In genomic region chr18:40365526-40365925, GRCh38 we compare ENCODE assay signal across 20 cellular contexts.
"Had no signal": no experiment of that assay in that cellular context is flagged by ENCODE, and none has a peak within 500 bp of the region (broad histone marks: within the 10 kb centered on the region; RNA-seq: fewer than 3 reads in every experiment).

No MANE protein-coding gene starts in this region.

- H3K9me3 Mint-ChIP-seq: activated naive CD8-positive, alpha-beta T cell treated with anti-CD3 and anti-CD28 coated beads for 36 hours had no signal

- H3K36me3 Mint-ChIP-seq: activated CD4-positive, alpha-beta memory T cell treated with anti-CD3 and anti-CD28 coated beads for 36 hours; activated CD8-positive, alpha-beta memory T cell treated with anti-CD3 and anti-CD28 coated beads, Interleukin-2, amount 10 ng/mL, durations not matched to agents 7 days and 5 days; activated naive CD8-positive, alpha-beta T cell treated with anti-CD3 and anti-CD28 coated beads for 36 hours; memory B cell had no signal

- ATAC-seq: activated CD8-positive, alpha-beta memory T cell treated with anti-CD3 and anti-CD28 coated beads, Interleukin-2, amount 10 ng/mL, durations not matched to agents 7 days and 5 days; left ventricle myocardium superior; stimulated activated naive CD8-positive, alpha-beta T cell treated with anti-CD3 and anti-CD28 coated beads, Interleukin-15, Interleukin-2, amounts not matched to agents 100 U/mL and 50 U/mL, for 24 hours had no signal

- H3K4me3 ChIP-seq: colonic mucosa, tibial artery had no signal

- H3K27ac Mint-ChIP-seq: activated B cell treated with CpG ODN at 0.5 μM for 24 hours; activated CD4-positive, alpha-beta memory T cell treated with anti-CD3 and anti-CD28 coated beads for 36 hours; activated CD8-positive, alpha-beta memory T cell treated with anti-CD3 and anti-CD28 coated beads, Interleukin-2, amount 10 ng/mL, durations not matched to agents 7 days and 5 days; activated naive CD8-positive, alpha-beta T cell treated with anti-CD3 and anti-CD28 coated beads for 36 hours; immature natural killer cell; memory B cell had no signal

- H3K27me3 Mint-ChIP-seq: activated B cell treated with CpG ODN at 0.5 μM for 24 hours; activated CD4-positive, alpha-beta memory T cell treated with anti-CD3 and anti-CD28 coated beads for 36 hours; activated CD8-positive, alpha-beta memory T cell treated with anti-CD3 and anti-CD28 coated beads, Interleukin-2, amount 10 ng/mL, durations not matched to agents 7 days and 5 days; activated naive CD8-positive, alpha-beta T cell treated with anti-CD3 and anti-CD28 coated beads for 36 hours; memory B cell had no signal

- DNase-seq: activated B cell treated with CpG ODN at 0.5 μM for 24 hours; activated CD4-positive, alpha-beta memory T cell treated with anti-CD3 and anti-CD28 coated beads for 36 hours; activated CD4-positive, alpha-beta T cell treated with anti-CD3 and anti-CD28 coated beads for 4 hours; activated CD8-positive, alpha-beta memory T cell treated with anti-CD3 and anti-CD28 coated beads, Interleukin-2, amount 10 ng/mL, durations not matched to agents 7 days and 5 days; activated naive CD4-positive, alpha-beta T cell; activated naive CD8-positive, alpha-beta T cell treated with anti-CD3 and anti-CD28 coated beads for 36 hours; anterior cingulate cortex; brain microvascular endothelial cell; central memory CD4-positive, alpha-beta T cell; colonic mucosa; erythroblast; immature natural killer cell; left ventricle myocardium superior; occipital lobe; posterior cingulate gyrus; retina; stimulated activated naive CD8-positive, alpha-beta T cell treated with anti-CD3 and anti-CD28 coated beads, Interleukin-15, Interleukin-2, amounts not matched to agents 100 U/mL and 50 U/mL, for 24 hours; substantia nigra; tibial artery had no signal

- H3K4me3 Mint-ChIP-seq: activated B cell treated with CpG ODN at 0.5 μM for 24 hours; activated CD4-positive, alpha-beta memory T cell treated with anti-CD3 and anti-CD28 coated beads for 36 hours; activated CD8-positive, alpha-beta memory T cell treated with anti-CD3 and anti-CD28 coated beads, Interleukin-2, amount 10 ng/mL, durations not matched to agents 7 days and 5 days; activated naive CD8-positive, alpha-beta T cell treated with anti-CD3 and anti-CD28 coated beads for 36 hours; immature natural killer cell; memory B cell had no signal

- H3K4me1 Mint-ChIP-seq: activated B cell treated with CpG ODN at 0.5 μM for 24 hours; activated CD8-positive, alpha-beta memory T cell treated with anti-CD3 and anti-CD28 coated beads, Interleukin-2, amount 10 ng/mL, durations not matched to agents 7 days and 5 days; activated naive CD8-positive, alpha-beta T cell treated with anti-CD3 and anti-CD28 coated beads for 36 hours; immature natural killer cell; memory B cell had no signal
